Comparison of ENCODE assay signal across 1 cellular context in the genomic region with DNA sequence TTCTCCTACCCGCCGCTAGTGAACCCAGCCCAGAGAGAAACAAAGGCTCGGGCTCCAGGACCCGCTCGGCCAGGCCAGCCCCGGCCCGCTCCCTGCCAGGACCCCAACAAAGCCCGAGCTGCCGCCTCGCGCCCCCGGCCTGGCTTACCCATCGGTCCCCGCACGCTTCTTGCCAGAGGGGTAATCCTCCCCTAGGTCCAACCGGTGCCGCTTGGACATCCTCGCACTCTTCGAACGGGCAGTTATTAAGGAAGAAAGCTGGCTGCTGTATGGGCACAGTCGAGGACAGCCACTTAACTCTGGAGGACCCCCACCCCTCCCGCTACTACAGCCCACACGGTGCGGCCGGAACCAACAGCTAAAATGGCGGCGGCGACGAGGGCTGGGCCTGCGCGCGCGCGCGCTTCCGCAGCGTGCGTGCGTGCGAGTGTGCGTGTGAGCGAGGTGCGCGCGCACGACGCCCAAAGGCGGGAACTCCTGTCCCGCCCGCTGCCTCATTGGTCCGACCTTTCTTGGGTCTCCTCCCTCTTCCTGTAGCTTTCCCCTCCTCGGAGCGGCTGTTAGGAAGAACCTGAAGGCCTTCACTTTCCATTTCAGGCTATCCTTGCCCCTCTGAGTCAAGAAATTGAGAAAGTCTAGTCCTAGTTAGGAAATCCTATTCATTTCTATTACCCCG.
TF ChIP-seq lines count a peak whose summit lies in the region.

A gene (minus strand): TSS at position 380 of the 676 bp plus-strand sequence. CDS start 161 bp downstream, at position 219.

TF ChIP-seq in K562, 482 proteins besides CTCF, POLR2A, EP300 and RAD21 (continued from another document and continues in another):
- TF ChIP-seq HDAC1 (IDR thresholded peaks at IDR 0.05): no peak; a peak in 1 of 4 replicates
- TF ChIP-seq MTA1 (IDR thresholded peaks at IDR 0.05; ENCODE audit: borderline replicate concordance): no peak
- TF ChIP-seq, protein P1, sequence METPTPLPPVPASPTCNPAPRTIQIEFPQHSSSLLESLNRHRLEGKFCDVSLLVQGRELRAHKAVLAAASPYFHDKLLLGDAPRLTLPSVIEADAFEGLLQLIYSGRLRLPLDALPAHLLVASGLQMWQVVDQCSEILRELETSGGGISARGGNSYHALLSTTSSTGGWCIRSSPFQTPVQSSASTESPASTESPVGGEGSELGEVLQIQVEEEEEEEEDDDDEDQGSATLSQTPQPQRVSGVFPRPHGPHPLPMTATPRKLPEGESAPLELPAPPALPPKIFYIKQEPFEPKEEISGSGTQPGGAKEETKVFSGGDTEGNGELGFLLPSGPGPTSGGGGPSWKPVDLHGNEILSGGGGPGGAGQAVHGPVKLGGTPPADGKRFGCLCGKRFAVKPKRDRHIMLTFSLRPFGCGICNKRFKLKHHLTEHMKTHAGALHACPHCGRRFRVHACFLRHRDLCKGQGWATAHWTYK (CRISPR knock-in tag; IDR thresholded peaks at IDR 0.05): no peak; the same call in 1 of the 2 replicates
- no peak for TF ChIP-seq CBX1 (IDR thresholded peaks at IDR 0.05; ENCODE audit: low read depth)
- TF ChIP-seq, protein P2, sequence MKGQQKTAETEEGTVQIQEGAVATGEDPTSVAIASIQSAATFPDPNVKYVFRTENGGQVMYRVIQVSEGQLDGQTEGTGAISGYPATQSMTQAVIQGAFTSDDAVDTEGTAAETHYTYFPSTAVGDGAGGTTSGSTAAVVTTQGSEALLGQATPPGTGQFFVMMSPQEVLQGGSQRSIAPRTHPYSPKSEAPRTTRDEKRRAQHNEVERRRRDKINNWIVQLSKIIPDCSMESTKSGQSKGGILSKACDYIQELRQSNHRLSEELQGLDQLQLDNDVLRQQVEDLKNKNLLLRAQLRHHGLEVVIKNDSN (CRISPR knock-in tag; IDR thresholded peaks at IDR 0.05): no peak
- peak; percentile 41 for TF ChIP-seq NFYB (IDR thresholded peaks at IDR 0.05; ENCODE audit: extremely low read depth, insufficient read length)
- TF ChIP-seq, protein P3, sequence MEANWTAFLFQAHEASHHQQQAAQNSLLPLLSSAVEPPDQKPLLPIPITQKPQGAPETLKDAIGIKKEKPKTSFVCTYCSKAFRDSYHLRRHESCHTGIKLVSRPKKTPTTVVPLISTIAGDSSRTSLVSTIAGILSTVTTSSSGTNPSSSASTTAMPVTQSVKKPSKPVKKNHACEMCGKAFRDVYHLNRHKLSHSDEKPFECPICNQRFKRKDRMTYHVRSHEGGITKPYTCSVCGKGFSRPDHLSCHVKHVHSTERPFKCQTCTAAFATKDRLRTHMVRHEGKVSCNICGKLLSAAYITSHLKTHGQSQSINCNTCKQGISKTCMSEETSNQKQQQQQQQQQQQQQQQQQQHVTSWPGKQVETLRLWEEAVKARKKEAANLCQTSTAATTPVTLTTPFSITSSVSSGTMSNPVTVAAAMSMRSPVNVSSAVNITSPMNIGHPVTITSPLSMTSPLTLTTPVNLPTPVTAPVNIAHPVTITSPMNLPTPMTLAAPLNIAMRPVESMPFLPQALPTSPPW (CRISPR knock-in tag; IDR thresholded peaks at IDR 0.05): peak; percentile 78
- TF ChIP-seq KLF10 (CRISPR knock-in tag; IDR thresholded peaks at IDR 0.05): no peak
- no peak for TF ChIP-seq HOXB6 (CRISPR knock-in tag; IDR thresholded peaks at IDR 0.05; ENCODE audit: borderline replicate concordance)
- TF ChIP-seq KDM4B (IDR thresholded peaks at IDR 0.05; ENCODE audit: borderline replicate concordance in 2 of 2, low read depth in 1 of 2): no peak
- TF ChIP-seq SIN3A (IDR thresholded peaks at IDR 0.05; ENCODE audit: borderline replicate concordance in 2 of 2, control insufficient read depth in 1 of 2, low read depth in 2 of 2, low read length in 2 of 2): no peak; a peak in 1 of 4 replicates
- no peak for TF ChIP-seq ESRRB (CRISPR knock-in tag; IDR thresholded peaks at IDR 0.05; ENCODE audit: borderline replicate concordance)
- TF ChIP-seq BACH1 (tag; IDR thresholded peaks at IDR 0.05): no peak
- no peak for TF ChIP-seq ZFP1 (CRISPR knock-in tag; IDR thresholded peaks at IDR 0.05)
- no peak for TF ChIP-seq ADNP (tag; IDR thresholded peaks at IDR 0.05)
- TF ChIP-seq RUNX1 (IDR thresholded peaks at IDR 0.05; ENCODE audit: low read depth): no peak
- TF ChIP-seq FOXK1 (CRISPR knock-in tag; IDR thresholded peaks at IDR 0.05; ENCODE audit: borderline replicate concordance): peak; percentile 82; the same call in 1 of the 2 replicates
- TF ChIP-seq, protein P4, sequence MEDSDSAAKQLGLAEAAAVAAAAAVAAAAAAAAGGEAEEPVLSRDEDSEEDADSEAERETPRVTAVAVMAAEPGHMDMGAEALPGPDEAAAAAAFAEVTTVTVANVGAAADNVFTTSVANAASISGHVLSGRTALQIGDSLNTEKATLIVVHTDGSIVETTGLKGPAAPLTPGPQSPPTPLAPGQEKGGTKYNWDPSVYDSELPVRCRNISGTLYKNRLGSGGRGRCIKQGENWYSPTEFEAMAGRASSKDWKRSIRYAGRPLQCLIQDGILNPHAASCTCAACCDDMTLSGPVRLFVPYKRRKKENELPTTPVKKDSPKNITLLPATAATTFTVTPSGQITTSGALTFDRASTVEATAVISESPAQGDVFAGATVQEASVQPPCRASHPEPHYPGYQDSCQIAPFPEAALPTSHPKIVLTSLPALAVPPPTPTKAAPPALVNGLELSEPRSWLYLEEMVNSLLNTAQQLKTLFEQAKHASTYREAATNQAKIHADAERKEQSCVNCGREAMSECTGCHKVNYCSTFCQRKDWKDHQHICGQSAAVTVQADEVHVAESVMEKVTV (CRISPR knock-in tag; IDR thresholded peaks at IDR 0.05): no peak
- peak; percentile 66 for TF ChIP-seq ELF1 (tag; IDR thresholded peaks at IDR 0.05)
- TF ChIP-seq, protein P5, sequence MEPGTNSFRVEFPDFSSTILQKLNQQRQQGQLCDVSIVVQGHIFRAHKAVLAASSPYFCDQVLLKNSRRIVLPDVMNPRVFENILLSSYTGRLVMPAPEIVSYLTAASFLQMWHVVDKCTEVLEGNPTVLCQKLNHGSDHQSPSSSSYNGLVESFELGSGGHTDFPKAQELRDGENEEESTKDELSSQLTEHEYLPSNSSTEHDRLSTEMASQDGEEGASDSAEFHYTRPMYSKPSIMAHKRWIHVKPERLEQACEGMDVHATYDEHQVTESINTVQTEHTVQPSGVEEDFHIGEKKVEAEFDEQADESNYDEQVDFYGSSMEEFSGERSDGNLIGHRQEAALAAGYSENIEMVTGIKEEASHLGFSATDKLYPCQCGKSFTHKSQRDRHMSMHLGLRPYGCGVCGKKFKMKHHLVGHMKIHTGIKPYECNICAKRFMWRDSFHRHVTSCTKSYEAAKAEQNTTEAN (CRISPR knock-in tag; IDR thresholded peaks at IDR 0.05): no peak; the same call in 1 of the 2 replicates
- TF ChIP-seq CXXC5 (CRISPR knock-in tag; IDR thresholded peaks at IDR 0.05): peak; percentile 95
- no peak for TF ChIP-seq CBX2 (IDR thresholded peaks at IDR 0.05; ENCODE audit: insufficient read depth, low read length, poor library complexity, severe bottlenecking)
- TF ChIP-seq, protein P6, sequence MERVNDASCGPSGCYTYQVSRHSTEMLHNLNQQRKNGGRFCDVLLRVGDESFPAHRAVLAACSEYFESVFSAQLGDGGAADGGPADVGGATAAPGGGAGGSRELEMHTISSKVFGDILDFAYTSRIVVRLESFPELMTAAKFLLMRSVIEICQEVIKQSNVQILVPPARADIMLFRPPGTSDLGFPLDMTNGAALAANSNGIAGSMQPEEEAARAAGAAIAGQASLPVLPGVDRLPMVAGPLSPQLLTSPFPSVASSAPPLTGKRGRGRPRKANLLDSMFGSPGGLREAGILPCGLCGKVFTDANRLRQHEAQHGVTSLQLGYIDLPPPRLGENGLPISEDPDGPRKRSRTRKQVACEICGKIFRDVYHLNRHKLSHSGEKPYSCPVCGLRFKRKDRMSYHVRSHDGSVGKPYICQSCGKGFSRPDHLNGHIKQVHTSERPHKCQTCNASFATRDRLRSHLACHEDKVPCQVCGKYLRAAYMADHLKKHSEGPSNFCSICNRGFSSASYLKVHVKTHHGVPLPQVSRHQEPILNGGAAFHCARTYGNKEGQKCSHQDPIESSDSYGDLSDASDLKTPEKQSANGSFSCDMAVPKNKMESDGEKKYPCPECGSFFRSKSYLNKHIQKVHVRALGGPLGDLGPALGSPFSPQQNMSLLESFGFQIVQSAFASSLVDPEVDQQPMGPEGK (CRISPR knock-in tag; IDR thresholded peaks at IDR 0.05; ENCODE audit: borderline replicate concordance): no peak
- no peak for TF ChIP-seq EHMT2 (IDR thresholded peaks at IDR 0.05)
- peak; percentile 62 for TF ChIP-seq TAF9B (IDR thresholded peaks at IDR 0.05; ENCODE audit: partially characterized antibody)
- no peak for TF ChIP-seq XRCC4 (IDR thresholded peaks at IDR 0.05; ENCODE audit: extremely low read depth, insufficient read depth, insufficient read length)
- no peak for TF ChIP-seq ARID2 (IDR thresholded peaks at IDR 0.05)
- TF ChIP-seq RB1 (IDR thresholded peaks at IDR 0.05; ENCODE audit: low read depth): peak; percentile 97
- TF ChIP-seq CSDE1 (IDR thresholded peaks at IDR 0.05): no peak
- peak; percentile 81 for TF ChIP-seq POLR2H (tag; IDR thresholded peaks at IDR 0.05; ENCODE audit: low read depth)
- TF ChIP-seq, protein P7, sequence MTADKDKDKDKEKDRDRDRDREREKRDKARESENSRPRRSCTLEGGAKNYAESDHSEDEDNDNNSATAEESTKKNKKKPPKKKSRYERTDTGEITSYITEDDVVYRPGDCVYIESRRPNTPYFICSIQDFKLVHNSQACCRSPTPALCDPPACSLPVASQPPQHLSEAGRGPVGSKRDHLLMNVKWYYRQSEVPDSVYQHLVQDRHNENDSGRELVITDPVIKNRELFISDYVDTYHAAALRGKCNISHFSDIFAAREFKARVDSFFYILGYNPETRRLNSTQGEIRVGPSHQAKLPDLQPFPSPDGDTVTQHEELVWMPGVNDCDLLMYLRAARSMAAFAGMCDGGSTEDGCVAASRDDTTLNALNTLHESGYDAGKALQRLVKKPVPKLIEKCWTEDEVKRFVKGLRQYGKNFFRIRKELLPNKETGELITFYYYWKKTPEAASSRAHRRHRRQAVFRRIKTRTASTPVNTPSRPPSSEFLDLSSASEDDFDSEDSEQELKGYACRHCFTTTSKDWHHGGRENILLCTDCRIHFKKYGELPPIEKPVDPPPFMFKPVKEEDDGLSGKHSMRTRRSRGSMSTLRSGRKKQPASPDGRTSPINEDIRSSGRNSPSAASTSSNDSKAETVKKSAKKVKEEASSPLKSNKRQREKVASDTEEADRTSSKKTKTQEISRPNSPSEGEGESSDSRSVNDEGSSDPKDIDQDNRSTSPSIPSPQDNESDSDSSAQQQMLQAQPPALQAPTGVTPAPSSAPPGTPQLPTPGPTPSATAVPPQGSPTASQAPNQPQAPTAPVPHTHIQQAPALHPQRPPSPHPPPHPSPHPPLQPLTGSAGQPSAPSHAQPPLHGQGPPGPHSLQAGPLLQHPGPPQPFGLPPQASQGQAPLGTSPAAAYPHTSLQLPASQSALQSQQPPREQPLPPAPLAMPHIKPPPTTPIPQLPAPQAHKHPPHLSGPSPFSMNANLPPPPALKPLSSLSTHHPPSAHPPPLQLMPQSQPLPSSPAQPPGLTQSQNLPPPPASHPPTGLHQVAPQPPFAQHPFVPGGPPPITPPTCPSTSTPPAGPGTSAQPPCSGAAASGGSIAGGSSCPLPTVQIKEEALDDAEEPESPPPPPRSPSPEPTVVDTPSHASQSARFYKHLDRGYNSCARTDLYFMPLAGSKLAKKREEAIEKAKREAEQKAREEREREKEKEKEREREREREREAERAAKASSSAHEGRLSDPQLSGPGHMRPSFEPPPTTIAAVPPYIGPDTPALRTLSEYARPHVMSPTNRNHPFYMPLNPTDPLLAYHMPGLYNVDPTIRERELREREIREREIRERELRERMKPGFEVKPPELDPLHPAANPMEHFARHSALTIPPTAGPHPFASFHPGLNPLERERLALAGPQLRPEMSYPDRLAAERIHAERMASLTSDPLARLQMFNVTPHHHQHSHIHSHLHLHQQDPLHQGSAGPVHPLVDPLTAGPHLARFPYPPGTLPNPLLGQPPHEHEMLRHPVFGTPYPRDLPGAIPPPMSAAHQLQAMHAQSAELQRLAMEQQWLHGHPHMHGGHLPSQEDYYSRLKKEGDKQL (CRISPR knock-in tag; IDR thresholded peaks at IDR 0.05; ENCODE audit: borderline replicate concordance): no peak
- TF ChIP-seq PCBP1 (IDR thresholded peaks at IDR 0.05; ENCODE audit: low read depth, low read length, poor library complexity, severe bottlenecking): peak; percentile 89
- TF ChIP-seq, protein P8, sequence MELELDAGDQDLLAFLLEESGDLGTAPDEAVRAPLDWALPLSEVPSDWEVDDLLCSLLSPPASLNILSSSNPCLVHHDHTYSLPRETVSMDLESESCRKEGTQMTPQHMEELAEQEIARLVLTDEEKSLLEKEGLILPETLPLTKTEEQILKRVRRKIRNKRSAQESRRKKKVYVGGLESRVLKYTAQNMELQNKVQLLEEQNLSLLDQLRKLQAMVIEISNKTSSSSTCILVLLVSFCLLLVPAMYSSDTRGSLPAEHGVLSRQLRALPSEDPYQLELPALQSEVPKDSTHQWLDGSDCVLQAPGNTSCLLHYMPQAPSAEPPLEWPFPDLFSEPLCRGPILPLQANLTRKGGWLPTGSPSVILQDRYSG (tag; conservative IDR thresholded peaks at IDR 0.05; ENCODE audit: low read depth): no peak
- TF ChIP-seq, protein P9, sequence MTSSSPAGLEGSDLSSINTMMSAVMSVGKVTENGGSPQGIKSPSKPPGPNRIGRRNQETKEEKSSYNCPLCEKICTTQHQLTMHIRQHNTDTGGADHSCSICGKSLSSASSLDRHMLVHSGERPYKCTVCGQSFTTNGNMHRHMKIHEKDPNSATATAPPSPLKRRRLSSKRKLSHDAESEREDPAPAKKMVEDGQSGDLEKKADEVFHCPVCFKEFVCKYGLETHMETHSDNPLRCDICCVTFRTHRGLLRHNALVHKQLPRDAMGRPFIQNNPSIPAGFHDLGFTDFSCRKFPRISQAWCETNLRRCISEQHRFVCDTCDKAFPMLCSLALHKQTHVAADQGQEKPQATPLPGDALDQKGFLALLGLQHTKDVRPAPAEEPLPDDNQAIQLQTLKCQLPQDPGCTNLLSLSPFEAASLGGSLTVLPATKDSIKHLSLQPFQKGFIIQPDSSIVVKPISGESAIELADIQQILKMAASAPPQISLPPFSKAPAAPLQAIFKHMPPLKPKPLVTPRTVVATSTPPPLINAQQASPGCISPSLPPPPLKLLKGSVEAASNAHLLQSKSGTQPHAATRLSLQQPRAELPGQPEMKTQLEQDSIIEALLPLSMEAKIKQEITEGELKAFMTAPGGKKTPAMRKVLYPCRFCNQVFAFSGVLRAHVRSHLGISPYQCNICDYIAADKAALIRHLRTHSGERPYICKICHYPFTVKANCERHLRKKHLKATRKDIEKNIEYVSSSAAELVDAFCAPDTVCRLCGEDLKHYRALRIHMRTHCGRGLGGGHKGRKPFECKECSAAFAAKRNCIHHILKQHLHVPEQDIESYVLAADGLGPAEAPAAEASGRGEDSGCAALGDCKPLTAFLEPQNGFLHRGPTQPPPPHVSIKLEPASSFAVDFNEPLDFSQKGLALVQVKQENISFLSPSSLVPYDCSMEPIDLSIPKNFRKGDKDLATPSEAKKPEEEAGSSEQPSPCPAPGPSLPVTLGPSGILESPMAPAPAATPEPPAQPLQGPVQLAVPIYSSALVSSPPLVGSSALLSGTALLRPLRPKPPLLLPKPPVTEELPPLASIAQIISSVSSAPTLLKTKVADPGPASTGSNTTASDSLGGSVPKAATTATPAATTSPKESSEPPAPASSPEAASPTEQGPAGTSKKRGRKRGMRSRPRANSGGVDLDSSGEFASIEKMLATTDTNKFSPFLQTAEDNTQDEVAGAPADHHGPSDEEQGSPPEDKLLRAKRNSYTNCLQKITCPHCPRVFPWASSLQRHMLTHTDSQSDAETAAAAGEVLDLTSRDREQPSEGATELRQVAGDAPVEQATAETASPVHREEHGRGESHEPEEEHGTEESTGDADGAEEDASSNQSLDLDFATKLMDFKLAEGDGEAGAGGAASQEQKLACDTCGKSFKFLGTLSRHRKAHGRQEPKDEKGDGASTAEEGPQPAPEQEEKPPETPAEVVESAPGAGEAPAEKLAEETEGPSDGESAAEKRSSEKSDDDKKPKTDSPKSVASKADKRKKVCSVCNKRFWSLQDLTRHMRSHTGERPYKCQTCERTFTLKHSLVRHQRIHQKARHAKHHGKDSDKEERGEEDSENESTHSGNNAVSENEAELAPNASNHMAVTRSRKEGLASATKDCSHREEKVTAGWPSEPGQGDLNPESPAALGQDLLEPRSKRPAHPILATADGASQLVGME (CRISPR knock-in tag; IDR thresholded peaks at IDR 0.05): no peak
